ENCODE assay signal across 7 cellular contexts in the genomic region with DNA sequence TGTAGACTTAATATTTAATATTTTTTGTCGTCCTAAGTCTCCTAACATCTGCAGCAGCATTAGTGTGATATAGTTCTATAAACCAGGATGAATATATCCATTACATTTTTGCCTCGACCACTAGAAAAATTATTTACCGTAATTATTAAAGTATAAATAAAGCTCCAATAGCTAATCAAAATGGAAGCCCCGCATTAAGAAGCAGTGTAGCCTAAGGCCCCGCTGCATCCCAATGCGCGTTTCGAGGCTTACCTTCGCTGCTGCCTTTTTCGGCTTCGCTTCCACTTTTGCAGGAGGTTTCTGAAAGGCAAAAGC.
DNase-seq lines count a peak whose midpoint lies in the region; ATAC-seq and TF ChIP-seq lines count a peak whose summit lies in the region.

No MANE protein-coding gene starts in this region.

- H3K9me3 ChIP-seq in mucosa of rectum (ENCODE audit: control insufficient read depth in 2 of 2, low read length in 2 of 2) = no peaks in the 10 kb centered on the region

- H3K4me2 ChIP-seq in KMS-11 = peak overlapping the region; percentile 74

- no peaks in the 10 kb centered on the region; the same call in 1 of the 2 replicates for H4K20me1 ChIP-seq in KMS-11 (ENCODE audit: insufficient read depth)

- H3K27me3 ChIP-seq in KMS-11 (ENCODE audit: insufficient read depth, low read depth) (no peaks in the 10 kb centered on the region), mucosa of rectum (ENCODE audit: control insufficient read depth in 2 of 2, insufficient read depth in 2 of 2, low read length in 2 of 2) (no peaks in the 10 kb centered on the region)

- TF ChIP-seq CTCF in KMS-11 (conservative IDR thresholded peaks at IDR 0.05; ENCODE audit: low read depth, low read length) (no peak), cardiac fibroblast (IDR thresholded peaks at IDR 0.05; ENCODE audit: low read depth, low read length) (no peak)

- no peak for ATAC-seq in HG03457 (IDR thresholded peaks at IDR 0.05; ENCODE audit: unreplicated experiment)
- no peak for ATAC-seq in HG03432 (IDR thresholded peaks at IDR 0.05; ENCODE audit: unreplicated experiment)

- peak overlapping the region; percentile 77 for H3K9ac ChIP-seq in KMS-11
- H3K9ac ChIP-seq in mucosa of rectum (ENCODE audit: low read depth in 1 of 2, low read length in 2 of 2) = peak overlapping the region; percentile 89 to 92

- H2AFZ ChIP-seq in KMS-11 (ENCODE audit: low read depth) = peak overlapping the region; percentile 3; the same call in 1 of the 2 replicates

- H3K27ac ChIP-seq in KMS-11 (peak overlapping the region; percentile 80), mucosa of rectum (ENCODE audit: low read depth in 2 of 2, low read length in 2 of 2) (peak overlapping the region; percentile 91 to 98)

- DNase-seq in GM19238 (ENCODE audit: insufficient read length, low spot score) (peak; percentile 8), cardiac fibroblast (ENCODE audit: low read depth in 2 of 2) (no peak), HK-2 (ENCODE audit: unreplicated experiment) (no peak)

- peaks cover 37% of the 10 kb centered on the region for H3K79me2 ChIP-seq in KMS-11 (ENCODE audit: insufficient read depth, low read depth)

- peaks cover 24% of the 10 kb centered on the region; the same call in 1 of the 2 replicates for H3K36me3 ChIP-seq in KMS-11 (ENCODE audit: insufficient read depth)
- H3K36me3 ChIP-seq in mucosa of rectum (ENCODE audit: control insufficient read depth in 2 of 2, insufficient read depth in 2 of 2, low read length in 2 of 2) = peaks cover 16 to 24% of the 10 kb centered on the region in 2 donors

- H3K4me3 ChIP-seq in KMS-11 (IDR thresholded peaks at IDR 0.05; ENCODE audit: insufficient read depth, low read depth, low read length) (peak overlapping the region; percentile 29), cardiac fibroblast (replicated peaks in 1 of 2; ENCODE audit: low read depth in 2 of 2, low read length in 2 of 2) (peak overlapping the region; percentile 64 to 86), mucosa of rectum (ENCODE audit: low read length in 2 of 2) (peak overlapping the region; percentile 80 to 94)

- H3K4me1 ChIP-seq in KMS-11 (ENCODE audit: low read depth, poor library complexity, severe bottlenecking) (peaks cover 40% of the 10 kb centered on the region), mucosa of rectum (ENCODE audit: control insufficient read depth in 2 of 2, insufficient read depth in 2 of 2, low read length in 2 of 2) (peaks cover 6 to 8% of the 10 kb centered on the region in 2 donors)

Comparison
In these comparisons a context has a peak if more than half of its experiments do, and no peak if none do; other contexts are left out.
1. H3K4me3 ChIP-seq: peak in every context shown above with its lines; median percentile 87 in mucosa of rectum; 75 in cardiac fibroblast; 29 in KMS-11.